In the genomic region with DNA sequence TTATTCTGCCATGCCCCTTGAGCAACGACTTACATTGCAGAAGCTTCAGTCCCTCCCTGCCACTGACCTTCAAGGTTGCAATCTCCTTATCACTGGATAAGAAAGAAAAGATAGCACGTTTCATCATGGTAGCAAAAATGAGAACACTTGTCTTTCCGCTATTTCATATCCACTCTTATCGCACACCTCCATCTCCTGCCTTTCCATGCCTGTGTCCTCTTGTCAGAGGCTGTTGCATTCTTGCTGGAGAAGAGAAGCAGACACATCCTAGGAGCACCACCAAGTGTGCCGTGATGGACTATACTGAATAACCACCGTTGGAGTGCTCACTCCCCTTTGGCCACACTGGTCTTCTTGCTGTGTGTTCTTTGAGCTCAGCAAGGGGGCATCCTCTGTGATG, we compare ENCODE assay signal across 9 cellular contexts.
"Had no signal": no experiment of that assay in that cellular context is flagged by ENCODE, and none has a peak within 500 bp of the region (broad histone marks: within the 10 kb centered on the region; RNA-seq: fewer than 3 reads in every experiment).

No MANE protein-coding gene starts in this region.

- H3K4me2 ChIP-seq: GM23338 had no signal

- H3K27ac ChIP-seq: GM23248 had no signal

- H3K4me3 ChIP-seq: GM23248, GM23338, HAP-1 had no signal

- H2AFZ ChIP-seq: GM23248, GM23338 had no signal

- H3K9ac ChIP-seq: GM23248 had no signal

- H3K4me3 Mint-ChIP-seq: GM23338, H9, HFFc6 had no signal

- H3K4me1 ChIP-seq: HAP-1 had no signal

- H3K27ac Mint-ChIP-seq: GM23338, H9, HFFc6 had no signal

- DNase-seq: GM23248, GOT3, H7, H9, HCEC 1CT, HFFc6 had no signal

- H3K36me3 ChIP-seq: HAP-1 had no signal

- H3K9me3 ChIP-seq: HAP-1 had no signal

- H3K9me3 Mint-ChIP-seq: H9, HFFc6 had no signal

- ATAC-seq: GM23338, HCT116 had no signal
